ENCODE assay signal across 7 cellular contexts in genomic region chrX:152910018-152910417, GRCh38. TPM values are rescaled to one million over a fixed set of nuclear protein-coding genes. Genes with fewer than 3 reads are reported as not detected.
DNase-seq lines count a peak whose midpoint lies in the region; ATAC-seq, FAIRE-seq and TF ChIP-seq lines count a peak whose summit lies in the region.
"Not testable (repeated sequence)": the region's sequence is repeated elsewhere in the genome, so short reads cannot be mapped to it uniquely, and the experiment has no call there.

No MANE protein-coding gene starts in this region.

- ATAC-seq in GM19328 (IDR thresholded peaks at IDR 0.05; ENCODE audit: unreplicated experiment) (peak; percentile 54), GM21515 (IDR thresholded peaks at IDR 0.05; ENCODE audit: unreplicated experiment) (peak; percentile 54), HG02678 (IDR thresholded peaks at IDR 0.05; ENCODE audit: unreplicated experiment) (peak; percentile 75), HG03064 (IDR thresholded peaks at IDR 0.05; ENCODE audit: low read depth, unreplicated experiment) (peak; percentile 80), HG03442 (IDR thresholded peaks at IDR 0.05; ENCODE audit: unreplicated experiment) (peak; percentile 79)

- H3K4me1 Mint-ChIP-seq in chondrocyte (ENCODE audit: low read depth): not testable (repeated sequence)

- H3K27me3 Mint-ChIP-seq in chondrocyte (ENCODE audit: low read depth): not testable (repeated sequence)

- not testable (repeated sequence) for TF ChIP-seq CTCF in chondrocyte (IDR thresholded peaks at IDR 0.05)

- H3K9me3 Mint-ChIP-seq in chondrocyte (ENCODE audit: low read depth): not testable (repeated sequence)

- H3K27ac Mint-ChIP-seq in chondrocyte (ENCODE audit: unreplicated experiment): not testable (repeated sequence)

- not testable (repeated sequence) for DNase-seq in GM18507 (ENCODE audit: extremely low spot score, insufficient read length, low read depth)
- peak; percentile 24 for DNase-seq in chondrocyte (ENCODE audit: low spot score)

- H3K4me3 Mint-ChIP-seq in chondrocyte (ENCODE audit: unreplicated experiment): not testable (repeated sequence)

- peak; percentile 69 for FAIRE-seq in GM18507 (lab: Jason Lieb, UNC)

- not testable (repeated sequence) for H3K36me3 Mint-ChIP-seq in chondrocyte (ENCODE audit: low read depth)

RNA-seq across cellular contexts. Expression of gene ZNF185, which starts 12.2 kb away (rescaled TPM):
- total RNA-seq in chondrocyte: 6.0 to 14.0 TPM (median 13.7 TPM) in 3 replicates
